8 cellular contexts compared by ENCODE assay signal in genomic region chr15:62060896-62061280, GRCh38. TPM values are rescaled to one million over a fixed set of nuclear protein-coding genes. Genes with fewer than 3 reads are reported as not detected.
A peak's percentile ranks its signal among the peaks of the same experiment; 100 is the strongest.
DNase-seq lines count a peak whose midpoint lies in the region; ATAC-seq, FAIRE-seq and TF ChIP-seq lines count a peak whose summit lies in the region.

No MANE protein-coding gene starts in this region.

- TF ChIP-seq CTCF in VCaP (conservative IDR thresholded peaks at IDR 0.05) (no peak), gastrocnemius medialis (IDR thresholded peaks at IDR 0.05 in 4 of 5, conservative IDR thresholded peaks at IDR 0.05 in 1 of 5) (no peak)

- no peak for FAIRE-seq in RCC 7860 (lab: Jason Lieb, UNC)

- in situ Hi-C loops in gastrocnemius medialis (cut with MboI; ENCODE audit: low sequenced_read_pairs in 4 of 4): loop anchor here in 1 of 4 donors (25.0 kb wide), 1 partner anchor 99 kb away; no protein-coding TSS in a partner anchor

- ATAC-seq in GM21723 (IDR thresholded peaks at IDR 0.05; ENCODE audit: unreplicated experiment) (peak; percentile 3), Right ventricle myocardium superior (ENCODE audit: poor library complexity) (peak; percentile 5), gastrocnemius medialis (peak; percentile 6 to 20), HG03095 (IDR thresholded peaks at IDR 0.05; ENCODE audit: unreplicated experiment) (no peak), HG03039 (IDR thresholded peaks at IDR 0.05; ENCODE audit: unreplicated experiment) (no peak)

- H3K36me3 ChIP-seq in gastrocnemius medialis: no peaks in the 10 kb centered on the region

- H3K9me3 ChIP-seq in gastrocnemius medialis: no peaks in the 10 kb centered on the region

- intact Hi-C loops in Right ventricle myocardium superior (cut with DNase I): no loop called here
- intact Hi-C loops in gastrocnemius medialis (cut with DNase I; ENCODE audit: low total_unique reads): loop anchor here (2.0 to 10.0 kb wide), 3 partner anchors 54 to 411 kb away; no protein-coding TSS in a partner anchor

- H3K4me3 ChIP-seq in gastrocnemius medialis: peak overlapping the region; percentile 87 to 96 (median 90)

- DNase-seq in Right ventricle myocardium superior (no peak), gastrocnemius medialis (no peak), RCC 7860 (ENCODE audit: low spot score) (no peak), C1 segment of cervical spinal cord (lab: John Stamatoyannopoulos, UW) (no peak)

- H3K27me3 ChIP-seq in gastrocnemius medialis: no peaks in the 10 kb centered on the region

- H3K4me1 ChIP-seq in gastrocnemius medialis: peaks cover 7 to 17% of the 10 kb centered on the region in 2 donors

- H3K27ac ChIP-seq in VCaP (peak overlapping the region; percentile 94), gastrocnemius medialis (peak overlapping the region; percentile 92 to 97 (median 94))

- TF ChIP-seq POLR2A in gastrocnemius medialis (IDR thresholded peaks at IDR 0.05): no peak

RNA-seq across cellular contexts. Expression of gene VPS13C, which starts 0.6 kb away (rescaled TPM):
- total RNA-seq in Right ventricle myocardium superior (32.8 TPM), gastrocnemius medialis (10 to 100 TPM; 27.6 to 79.6 (median 30.5) TPM)

RNA-seq across cellular contexts. Expression of gene C2CD4A, which starts 5.9 kb away (rescaled TPM):
- not detected for total RNA-seq in Right ventricle myocardium superior
- under 1 TPM in 3 of 4 donors, not detected in 1; 0.23 to 0.66 (median 0.47) TPM for total RNA-seq in gastrocnemius medialis

Comparison
In these comparisons a context has a peak if more than half of its experiments do, and no peak if none do; other contexts are left out.
1. ATAC-seq: peak in GM21723 (single experiment), Right ventricle myocardium superior (single experiment) and gastrocnemius medialis (2 of 2); none in HG03095 (single experiment) and HG03039 (single experiment).